In the genomic region with DNA sequence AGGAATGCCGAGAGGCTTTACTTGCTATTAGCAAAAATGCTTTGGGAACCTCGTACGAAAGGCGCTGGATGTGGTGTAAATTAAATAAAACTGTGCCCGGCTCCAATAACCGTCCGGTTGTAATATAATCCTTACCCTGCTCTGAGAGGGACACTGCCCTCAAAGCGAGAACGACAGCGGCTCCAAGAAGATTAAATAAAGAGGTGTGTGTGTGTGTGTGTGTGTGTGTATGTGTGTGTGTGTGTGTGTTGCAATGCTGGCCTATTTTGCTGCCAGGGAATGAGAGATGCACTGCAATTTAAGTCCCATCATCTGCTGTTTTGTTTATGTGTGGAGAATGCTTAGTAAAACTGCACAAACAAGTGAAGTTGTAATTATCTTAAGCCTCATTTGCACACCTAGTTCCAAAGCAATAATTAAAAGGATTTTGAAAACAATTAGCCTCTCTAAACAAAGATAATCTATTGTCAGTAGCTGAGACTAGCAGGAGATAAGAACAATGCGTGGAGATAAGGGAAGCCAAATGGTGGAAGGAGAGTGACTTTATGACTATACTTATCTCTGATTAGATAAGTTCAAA, we compare ENCODE assay signal across 1 cellular context.
TF ChIP-seq lines count a peak whose summit lies in the region.

No MANE protein-coding gene starts in this region.

TF ChIP-seq in HEK293, 187 proteins besides CTCF, POLR2A, EP300 and RAD21 (continued from another document):
- TF ChIP-seq ZNF514 (tag by site-specific recombination; IDR thresholded peaks at IDR 0.05) (no peak), SP7 (tag by site-specific recombination; IDR thresholded peaks at IDR 0.05) (peak; percentile 99), ZNF140 (tag by site-specific recombination; IDR thresholded peaks at IDR 0.05) (no peak), ZNF585B (tag by site-specific recombination; IDR thresholded peaks at IDR 0.05) (no peak), ZFHX2 (tag by site-specific recombination; conservative IDR thresholded peaks at IDR 0.05) (0 out of 2 replicates have a peak, but pooled peaks have one; percentile 7), RBAK (tag by site-specific recombination; IDR thresholded peaks at IDR 0.05) (no peak), KLF7 (tag by site-specific recombination; IDR thresholded peaks at IDR 0.05; ENCODE audit: borderline replicate concordance) (peak; percentile 52; the same call in 1 of the 2 replicates), ZNF510 (tag by site-specific recombination; IDR thresholded peaks at IDR 0.05; ENCODE audit: insufficient replicate concordance) (no peak), HOXC10 (CRISPR knock-in tag; IDR thresholded peaks at IDR 0.05) (no peak), ZNF529 (tag by site-specific recombination; IDR thresholded peaks at IDR 0.05; ENCODE audit: insufficient replicate concordance) (no peak), ZNF544 (tag by site-specific recombination; IDR thresholded peaks at IDR 0.05) (no peak), GLI2 (tag by site-specific recombination; IDR thresholded peaks at IDR 0.05; ENCODE audit: borderline replicate concordance, low read depth) (peak; percentile 60; the same call in 1 of the 2 replicates), ZNF610 (tag by site-specific recombination; IDR thresholded peaks at IDR 0.05; ENCODE audit: borderline replicate concordance) (0 out of 2 replicates have a peak, but pooled peaks have one; percentile 21), ZNF626 (tag by site-specific recombination; IDR thresholded peaks at IDR 0.05) (no peak)
- TF ChIP-seq, protein P1, sequence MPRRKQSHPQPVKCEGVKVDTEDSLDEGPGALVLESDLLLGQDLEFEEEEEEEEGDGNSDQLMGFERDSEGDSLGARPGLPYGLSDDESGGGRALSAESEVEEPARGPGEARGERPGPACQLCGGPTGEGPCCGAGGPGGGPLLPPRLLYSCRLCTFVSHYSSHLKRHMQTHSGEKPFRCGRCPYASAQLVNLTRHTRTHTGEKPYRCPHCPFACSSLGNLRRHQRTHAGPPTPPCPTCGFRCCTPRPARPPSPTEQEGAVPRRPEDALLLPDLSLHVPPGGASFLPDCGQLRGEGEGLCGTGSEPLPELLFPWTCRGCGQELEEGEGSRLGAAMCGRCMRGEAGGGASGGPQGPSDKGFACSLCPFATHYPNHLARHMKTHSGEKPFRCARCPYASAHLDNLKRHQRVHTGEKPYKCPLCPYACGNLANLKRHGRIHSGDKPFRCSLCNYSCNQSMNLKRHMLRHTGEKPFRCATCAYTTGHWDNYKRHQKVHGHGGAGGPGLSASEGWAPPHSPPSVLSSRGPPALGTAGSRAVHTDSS (tag by site-specific recombination; IDR thresholded peaks at IDR 0.05), result no peak
- TF ChIP-seq, protein P2, sequence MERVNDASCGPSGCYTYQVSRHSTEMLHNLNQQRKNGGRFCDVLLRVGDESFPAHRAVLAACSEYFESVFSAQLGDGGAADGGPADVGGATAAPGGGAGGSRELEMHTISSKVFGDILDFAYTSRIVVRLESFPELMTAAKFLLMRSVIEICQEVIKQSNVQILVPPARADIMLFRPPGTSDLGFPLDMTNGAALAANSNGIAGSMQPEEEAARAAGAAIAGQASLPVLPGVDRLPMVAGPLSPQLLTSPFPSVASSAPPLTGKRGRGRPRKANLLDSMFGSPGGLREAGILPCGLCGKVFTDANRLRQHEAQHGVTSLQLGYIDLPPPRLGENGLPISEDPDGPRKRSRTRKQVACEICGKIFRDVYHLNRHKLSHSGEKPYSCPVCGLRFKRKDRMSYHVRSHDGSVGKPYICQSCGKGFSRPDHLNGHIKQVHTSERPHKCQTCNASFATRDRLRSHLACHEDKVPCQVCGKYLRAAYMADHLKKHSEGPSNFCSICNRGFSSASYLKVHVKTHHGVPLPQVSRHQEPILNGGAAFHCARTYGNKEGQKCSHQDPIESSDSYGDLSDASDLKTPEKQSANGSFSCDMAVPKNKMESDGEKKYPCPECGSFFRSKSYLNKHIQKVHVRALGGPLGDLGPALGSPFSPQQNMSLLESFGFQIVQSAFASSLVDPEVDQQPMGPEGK (tag by site-specific recombination; IDR thresholded peaks at IDR 0.05), result peak; percentile 62
